ENCODE assay signal across 8 cellular contexts in the genomic region with DNA sequence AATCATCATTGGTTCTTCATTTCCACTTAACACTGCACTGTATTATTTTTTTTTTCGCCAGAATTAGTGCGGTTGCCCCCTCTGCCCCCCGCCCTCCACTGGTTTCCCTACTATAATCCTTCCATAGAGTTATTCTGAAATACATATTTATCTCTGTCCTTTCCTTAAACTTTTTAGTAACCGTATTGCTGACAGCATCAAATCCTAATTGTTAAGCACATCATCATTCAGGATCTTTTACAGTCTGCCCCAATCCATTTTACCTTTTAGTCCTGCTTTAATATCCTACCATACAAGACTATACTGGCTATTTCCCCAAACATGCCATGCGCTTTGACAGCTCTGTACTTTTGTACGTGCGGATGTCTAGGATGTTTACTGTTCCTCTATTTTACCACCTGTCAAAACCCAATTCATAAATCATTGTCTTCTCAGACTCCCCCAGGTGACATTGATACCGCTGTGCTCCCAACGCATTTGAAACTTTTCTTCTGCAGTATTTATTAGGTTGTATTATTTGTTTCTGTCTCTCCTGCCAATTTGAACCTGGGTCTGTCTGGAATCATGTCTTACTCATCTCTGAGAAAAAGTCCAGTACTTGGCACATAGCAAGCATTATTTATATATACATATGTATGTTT. TPM values are rescaled to one million over a fixed set of nuclear protein-coding genes. Genes with fewer than 3 reads are reported as not detected.
DNase-seq lines count a peak whose midpoint lies in the region; ATAC-seq, FAIRE-seq and TF ChIP-seq lines count a peak whose summit lies in the region.

No MANE protein-coding gene starts in this region.

- WGBS in GM12878 (ENCODE audit: insufficient coverage, insufficient replicate concordance, low lambda C conversion rate, missing lambda C conversion rate): under 1% methylated on average over 9 of the region's 9 CpGs
- WGBS in lung, 2 donors: 1% methylated on average over 9 of the region's 9 CpGs
- WGBS in urinary bladder: 5% methylated on average over 9 of the region's 9 CpGs

- TF ChIP-seq EP300 in GM12878 (IDR thresholded peaks at IDR 0.05; ENCODE audit: borderline replicate concordance in 1 of 2, control insufficient read depth in 1 of 2, low read depth in 2 of 2, low read length in 2 of 2): no peak

- TF ChIP-seq RAD21 in GM12878 (IDR thresholded peaks at IDR 0.05; ENCODE audit: insufficient read depth, low read depth, low read length): no peak

- CTCF ChIA-PET in GM12878 (lab: Yijun Ruan, JAX): interaction anchor here (0.6 to 0.7 kb wide), 2 partner anchors 60 to 76 kb away, joined by 3 to 4 read pairs; no protein-coding TSS in a partner anchor

- H3K4me3 ChIP-seq in GM08714 (ENCODE audit: low read length): peak overlapping the region; percentile 95
- peak overlapping the region; percentile 98 for H3K4me3 ChIP-seq in LNCaP clone FGC (ENCODE audit: low read depth, low read length)
- peak overlapping the region; percentile 99 for H3K4me3 ChIP-seq in GM12878
- peak overlapping the region; percentile 87 for H3K4me3 ChIP-seq in lung
- peak overlapping the region; percentile 81 for H3K4me3 ChIP-seq in urinary bladder (ENCODE audit: low read depth, low read length)

- no peaks in the 10 kb centered on the region for H3K27me3 ChIP-seq in GM12878 (replicated peaks in 1 of 2; ENCODE audit: control insufficient read depth in 2 of 2, insufficient read depth in 2 of 2, low read length in 1 of 2)
- no peaks in the 10 kb centered on the region for H3K27me3 ChIP-seq in lung (ENCODE audit: control insufficient read depth, insufficient read depth)

- peaks cover 1% of the 10 kb centered on the region; the same call in 1 of the 3 replicates for H3K9me3 ChIP-seq in GM12878 (replicated peaks; ENCODE audit: control insufficient read depth, insufficient read depth, low read length)
- H3K9me3 ChIP-seq in lung (ENCODE audit: control insufficient read depth in 2 of 2, insufficient read depth in 1 of 2, low read length in 1 of 2): no peaks in the 10 kb centered on the region

- POLR2A ChIA-PET in GM12878 (lab: Charles Lee): interaction anchor here (1.2 kb wide), 1 partner anchor 71 kb away, joined by 5 read pairs; no protein-coding TSS in a partner anchor

- peak overlapping the region; percentile 94 for H3K27ac ChIP-seq in GM12878 (ENCODE audit: control insufficient read depth, insufficient read depth)
- peak overlapping the region in 1 of 2 donors; percentile 80 for H3K27ac ChIP-seq in lung (ENCODE audit: low read depth in 1 of 2, low read length in 1 of 2)
- no peak overlapping the region for H3K27ac ChIP-seq in urinary bladder (ENCODE audit: low read depth)

- RAD21 ChIA-PET in GM12878 (lab: Charles Lee; ENCODE audit: unreplicated experiment): interaction anchor here (1.2 kb wide), 1 partner anchor 72 kb away, joined by 3 read pairs; no protein-coding TSS in a partner anchor

- H3K36me3 ChIP-seq in GM12878 (ENCODE audit: control insufficient read depth in 2 of 2, insufficient read depth in 2 of 2, low read length in 1 of 2): 0 out of 4 replicates have a peak, but pooled peaks cover 0 to 2% of the 10 kb centered on the region in 2 experiments
- H3K36me3 ChIP-seq in lung (ENCODE audit: control insufficient read depth in 2 of 2, insufficient read depth in 2 of 2, low read length in 2 of 2): no peaks in the 10 kb centered on the region
- H3K36me3 ChIP-seq in urinary bladder (ENCODE audit: insufficient read depth): no peaks in the 10 kb centered on the region

- DNase-seq in LNCaP clone FGC (ENCODE audit: low read depth) (no peak), GM12878 (ENCODE audit: low read depth, low spot score) (peak; percentile 34), lung (ENCODE audit: low spot score) (no peak), UCSD-AML1 (lab: John Stamatoyannopoulos, UW; ENCODE audit: unreplicated experiment) (no peak)
- DNase-seq in activated CD4-positive, CD25-positive, alpha-beta regulatory T cell treated with anti-CD3 and anti-CD28 coated beads, Interleukin-2, amount 50 U/mL, for 72 hours: no peak

- H3K9ac ChIP-seq in GM12878 (ENCODE audit: control insufficient read depth, insufficient read depth, low read length): peak overlapping the region; percentile 86

- peak overlapping the region; percentile 26; the same call in 1 of the 2 replicates for H2AFZ ChIP-seq in GM12878 (ENCODE audit: control insufficient read depth, low read depth, low read length)

- ATAC-seq in GM12878: peak; percentile 23
- no peak for ATAC-seq in lung (ENCODE audit: insufficient read depth, low FRiP score)
- no peak for ATAC-seq in GM18502 (IDR thresholded peaks at IDR 0.05; ENCODE audit: poor library complexity, unreplicated experiment)

- no peaks in the 10 kb centered on the region for H4K20me1 ChIP-seq in GM12878 (ENCODE audit: control insufficient read depth, insufficient read depth)

- TSS peak; percentile 66 for BruUV-seq in GM12878 (replicated peaks; lab: Mats Ljungman, UMichigan)

- FAIRE-seq in GM12878 (lab: Jason Lieb, UNC): no peak

- SMC1A ChIA-PET in GM12878 (lab: Charles Lee; ENCODE audit: uncharacterized antibody, unreplicated experiment): interaction anchor here (1.0 to 2.0 kb wide), 3 partner anchors 32 to 74 kb away, joined by 3 to 13 read pairs (median 5); no protein-coding TSS in a partner anchor

- peaks cover 100% of the 10 kb centered on the region for H3K79me2 ChIP-seq in GM12878 (ENCODE audit: control insufficient read depth, insufficient read depth, low read length)

- H3K4me1 ChIP-seq in GM12878 (ENCODE audit: control insufficient read depth, insufficient read depth, low read length) (peaks cover 8% of the 10 kb centered on the region), lung (ENCODE audit: control insufficient read depth in 2 of 2, insufficient read depth in 2 of 2, low read length in 2 of 2) (peaks cover 0 to 15% of the 10 kb centered on the region in 2 donors), urinary bladder (ENCODE audit: insufficient read depth) (no peaks in the 10 kb centered on the region)

- in situ Hi-C loops in GM12878 (cut with MboI): no loop called here

- peak overlapping the region; percentile 86 for H3K4me2 ChIP-seq in GM12878 (ENCODE audit: control insufficient read depth, insufficient read depth)

- TF ChIP-seq CTCF in LNCaP clone FGC (IDR thresholded peaks at IDR 0.05; ENCODE audit: control insufficient read depth, extremely low read depth, insufficient read depth) (no peak), GM12878 (IDR thresholded peaks at IDR 0.05 in 2 of 3, conservative IDR thresholded peaks at IDR 0.05 in 1 of 3; ENCODE audit: control insufficient read depth in 2 of 3, extremely low read depth in 1 of 3, insufficient read depth in 1 of 3, low read depth in 3 of 3, low read length in 3 of 3) (no peak), lung (IDR thresholded peaks at IDR 0.05; ENCODE audit: control extremely low read depth, extremely low read depth) (no peak)

- TF ChIP-seq POLR2A in GM12878 (IDR thresholded peaks at IDR 0.05; ENCODE audit: low read depth, low read length): no peak

- intact Hi-C loops in GM12878 (cut with micrococcal nuclease; ENCODE audit: unreplicated experiment): loop anchor here (2.0 to 10.0 kb wide), 3 partner anchors 75 to 305 kb away; partner anchors contain the start of genes STK38L and TM7SF3

TF ChIP-seq in GM12878, 131 proteins besides CTCF, POLR2A, EP300 and RAD21 (continues in another document):
- TF ChIP-seq IRF4 (IDR thresholded peaks at IDR 0.05; ENCODE audit: low read depth, low read length): no peak

RNA-seq across cellular contexts. Expression of gene FGFR1OP2, which starts 1.0 kb away (rescaled TPM):
- 137 and 147 TPM in 2 replicates for total RNA-seq in GM12878 (2013; cell fraction: nucleolus; rRNA removed)
- 28.5 and 31.2 TPM in 2 replicates for total RNA-seq in GM12878 (2014; rRNA removed)
- total RNA-seq in GM12878 (2014; rRNA removed; fragmentation: Illumina TruSeq; extraction: Trizol): 41.9 and 44.0 TPM in 2 replicates
- total RNA-seq in GM12878 (2021): 30.1 and 32.7 TPM in 2 replicates
- 19.2 TPM for polyA plus RNA-seq in GM12878 (2011; ENCODE audit: low read depth)
- polyA plus RNA-seq in GM12878 (2011; rRNA removed): 59.1 and 121 TPM in 2 replicates
- 18.8 and 19.1 TPM in 2 replicates for polyA plus RNA-seq in GM12878 (2011; cell fraction: cytosol; rRNA removed)
- polyA plus RNA-seq in GM12878 (2011; cell fraction: nucleus; rRNA removed): 37.2 and 38.1 TPM in 2 replicates
- polyA plus RNA-seq in GM12878 (2012): 25.7 and 40.1 TPM in 2 replicates
- 36.7 and 47.3 TPM in 2 replicates for polyA plus RNA-seq in GM12878 (2014; fragmentation: Illumina TruSeq; extraction: Trizol)
- polyA plus RNA-seq in GM12878 (2014; fragmentation: Nextera tagmentation; extraction: Ambion mirVana): 10 to 100 TPM; 29.0 to 32.2 TPM
- polyA plus RNA-seq in GM12878 (2014; rRNA removed): 32.0 and 39.9 TPM in 2 replicates
- 10 to 100 TPM; 45.4 to 51.4 TPM for polyA plus RNA-seq in GM12878 (2016; fragmentation: Nextera tagmentation; extraction: Ambion mirVana)
- polyA minus RNA-seq in GM12878 (2011; rRNA and poly(A)+ RNA removed): 33.8 and 41.3 TPM in 2 replicates
- 24.0 and 29.0 TPM in 2 replicates for polyA minus RNA-seq in GM12878 (2011; cell fraction: cytosol; rRNA and poly(A)+ RNA removed)
- polyA minus RNA-seq in GM12878 (2011; cell fraction: nucleus; rRNA and poly(A)+ RNA removed): 24.5 and 37.5 TPM in 2 replicates
- total RNA-seq in lung: 100 to 1,000 TPM in 1 of 2 donors, 10 to 100 TPM in 1; 37.9 to 110 TPM
- polyA plus RNA-seq in lung: 10 to 100 TPM; 32.8 to 40.5 TPM
- total RNA-seq in urinary bladder: 109 TPM
- 37.3 TPM for polyA plus RNA-seq in urinary bladder

RNA-seq across cellular contexts. Expression of gene INTS13, which starts 1.5 kb away (rescaled TPM):
- 52.1 and 75.6 TPM in 2 replicates for total RNA-seq in GM12878 (2013; cell fraction: nucleolus; rRNA removed)
- 38.8 and 53.1 TPM in 2 replicates for total RNA-seq in GM12878 (2014; rRNA removed)
- total RNA-seq in GM12878 (2014; rRNA removed; fragmentation: Illumina TruSeq; extraction: Trizol): 65.1 and 72.0 TPM in 2 replicates
- total RNA-seq in GM12878 (2021): 34.3 and 37.5 TPM in 2 replicates
- 18.2 TPM for polyA plus RNA-seq in GM12878 (2011; ENCODE audit: low read depth)
- 65.3 and 126 TPM in 2 replicates for polyA plus RNA-seq in GM12878 (2011; rRNA removed)
- polyA plus RNA-seq in GM12878 (2011; cell fraction: cytosol; rRNA removed): 16.8 and 28.7 TPM in 2 replicates
- 26.3 and 31.2 TPM in 2 replicates for polyA plus RNA-seq in GM12878 (2011; cell fraction: nucleus; rRNA removed)
- polyA plus RNA-seq in GM12878 (2012): 45.2 and 53.6 TPM in 2 replicates
- 54.5 and 72.0 TPM in 2 replicates for polyA plus RNA-seq in GM12878 (2014; fragmentation: Illumina TruSeq; extraction: Trizol)
- 10 to 100 TPM; 43.4 to 65.4 TPM for polyA plus RNA-seq in GM12878 (2014; fragmentation: Nextera tagmentation; extraction: Ambion mirVana)
- polyA plus RNA-seq in GM12878 (2014; rRNA removed): 33.4 and 35.3 TPM in 2 replicates
- 10 to 100 TPM; 70.6 to 71.7 TPM for polyA plus RNA-seq in GM12878 (2016; fragmentation: Nextera tagmentation; extraction: Ambion mirVana)
- polyA minus RNA-seq in GM12878 (2011; rRNA and poly(A)+ RNA removed): 47.7 and 77.4 TPM in 2 replicates
- polyA minus RNA-seq in GM12878 (2011; cell fraction: cytosol; rRNA and poly(A)+ RNA removed): 36.5 and 48.5 TPM in 2 replicates
- polyA minus RNA-seq in GM12878 (2011; cell fraction: nucleus; rRNA and poly(A)+ RNA removed): 30.1 and 42.6 TPM in 2 replicates
- 10 to 100 TPM; 16.8 to 19.0 TPM for total RNA-seq in lung
- 10 to 100 TPM; 12.4 to 21.8 TPM for polyA plus RNA-seq in lung
- 26.6 TPM for total RNA-seq in urinary bladder
- polyA plus RNA-seq in urinary bladder: 11.8 TPM
